In genomic region chr20:42887281-42887680, GRCh38 we compare ENCODE assay signal across 27 cellular contexts.
"Had no signal": no experiment of that assay in that cellular context is flagged by ENCODE, and none has a peak within 500 bp of the region (broad histone marks: within the 10 kb centered on the region; RNA-seq: fewer than 3 reads in every experiment).

No MANE protein-coding gene starts in this region.

- H3K4me3 Mint-ChIP-seq: stimulated activated memory B cell treated with anti-CD40 and anti-IgM and Interleukin-4, amounts not matched to agents 10 μg/mL and 1 μg/mL and 100 μg/mL, for 72 hours; stimulated activated naive B cell treated with anti-CD40 and anti-IgM and Interleukin-4, amounts not matched to agents 10 μg/mL and 1 μg/mL and 100 μg/mL, for 72 hours; stimulated activated naive CD8-positive, alpha-beta T cell treated with anti-CD3 and anti-CD28 coated beads, Interleukin-15, amount 100 ng/mL, for 72 hours; stimulated activated naive CD8-positive, alpha-beta T cell treated with anti-CD3 and anti-CD28 coated beads, Interleukin-15, Interleukin-2, amounts not matched to agents 100 ng/mL and 50 ng/mL, for 24 hours; type B pancreatic cell had no signal

- H3K4me1 Mint-ChIP-seq: stimulated activated memory B cell treated with anti-CD40 and anti-IgM and Interleukin-4, amounts not matched to agents 10 μg/mL and 1 μg/mL and 100 μg/mL, for 72 hours; stimulated activated naive B cell treated with anti-CD40 and anti-IgM and Interleukin-4, amounts not matched to agents 10 μg/mL and 1 μg/mL and 100 μg/mL, for 72 hours; stimulated activated naive CD8-positive, alpha-beta T cell treated with anti-CD3 and anti-CD28 coated beads, Interleukin-15, amount 100 ng/mL, for 72 hours had no signal

- DNase-seq: stimulated activated CD4-positive, alpha-beta T cell treated with anti-CD3 and anti-CD28 coated beads, Interleukin-2, amount 100 ng/mL, for 48 hours; stimulated activated CD4-positive, alpha-beta T cell treated with anti-CD3 and anti-CD28 coated beads, Interleukin-4, amount 100 ng/mL, for 1 hour; stimulated activated CD4-positive, alpha-beta T cell treated with anti-CD3 and anti-CD28 coated beads, Interleukin-4, amount 100 ng/mL, for 24 hours; stimulated activated CD4-positive, alpha-beta T cell treated with anti-CD3 and anti-CD28 coated beads, Interleukin-4, amount 100 ng/mL, for 4 hours; stimulated activated CD8-positive, alpha-beta memory T cell treated with anti-CD3 and anti-CD28 coated beads, Interleukin-4, amount 100 ng/mL, for 48 hours; stimulated activated naive B cell treated with anti-CD40 and anti-IgM and Interleukin-4, amounts not matched to agents 10 μg/mL and 1 μg/mL and 100 μg/mL, for 72 hours; stimulated activated naive CD4-positive, alpha-beta T cell; stimulated activated naive CD4-positive, alpha-beta T cell treated with Interleukin-2 at 50 U/mL for 16 hours; stimulated activated naive CD8-positive, alpha-beta T cell treated with anti-CD3 and anti-CD28 coated beads, Interleukin-15, amount 100 ng/mL, for 72 hours; stimulated activated naive CD8-positive, alpha-beta T cell treated with anti-CD3 and anti-CD28 coated beads, Interleukin-15, Interleukin-2, amounts not matched to agents 100 U/mL and 50 U/mL, for 24 hours; stomach; substantia nigra; testis; thyroid gland; tibial artery; transverse colon; trophoblast cell; upper lobe of left lung; upper lobe of right lung; uterus had no signal

- H3K27me3 ChIP-seq: stomach, suprapubic skin, testis, thyroid gland, tibial artery, tibial nerve, transverse colon, upper lobe of left lung, upper lobe of right lung, uterus, vagina had no signal

- H3K27ac Mint-ChIP-seq: stimulated activated memory B cell treated with anti-CD40 and anti-IgM and Interleukin-4, amounts not matched to agents 10 μg/mL and 1 μg/mL and 100 μg/mL, for 72 hours; stimulated activated naive B cell treated with anti-CD40 and anti-IgM and Interleukin-4, amounts not matched to agents 10 μg/mL and 1 μg/mL and 100 μg/mL, for 72 hours; stimulated activated naive CD8-positive, alpha-beta T cell treated with anti-CD3 and anti-CD28 coated beads, Interleukin-15, amount 100 ng/mL, for 72 hours; stimulated activated naive CD8-positive, alpha-beta T cell treated with anti-CD3 and anti-CD28 coated beads, Interleukin-15, Interleukin-2, amounts not matched to agents 100 ng/mL and 50 ng/mL, for 24 hours; type B pancreatic cell had no signal

- H3K4me1 ChIP-seq: stomach, suprapubic skin, testis, thyroid gland, tibial artery, tibial nerve, transverse colon, upper lobe of left lung, upper lobe of right lung, uterus, vagina had no signal

- H3K27me3 Mint-ChIP-seq: stimulated activated memory B cell treated with anti-CD40 and anti-IgM and Interleukin-4, amounts not matched to agents 10 μg/mL and 1 μg/mL and 100 μg/mL, for 72 hours; stimulated activated naive B cell treated with anti-CD40 and anti-IgM and Interleukin-4, amounts not matched to agents 10 μg/mL and 1 μg/mL and 100 μg/mL, for 72 hours; stimulated activated naive CD8-positive, alpha-beta T cell treated with anti-CD3 and anti-CD28 coated beads, Interleukin-15, amount 100 ng/mL, for 72 hours; stimulated activated naive CD8-positive, alpha-beta T cell treated with anti-CD3 and anti-CD28 coated beads, Interleukin-15, Interleukin-2, amounts not matched to agents 100 ng/mL and 50 ng/mL, for 24 hours; type B pancreatic cell had no signal

- ATAC-seq: stimulated activated memory B cell treated with anti-CD40 and anti-IgM and Interleukin-4, amounts not matched to agents 10 μg/mL and 1 μg/mL and 100 μg/mL, for 72 hours; stimulated activated naive B cell treated with anti-CD40 and anti-IgM and Interleukin-4, amounts not matched to agents 10 μg/mL and 1 μg/mL and 100 μg/mL, for 72 hours; stimulated activated naive CD8-positive, alpha-beta T cell treated with anti-CD3 and anti-CD28 coated beads, Interleukin-15, amount 100 ng/mL, for 72 hours; stimulated activated naive CD8-positive, alpha-beta T cell treated with anti-CD3 and anti-CD28 coated beads, Interleukin-15, Interleukin-2, amounts not matched to agents 100 U/mL and 50 U/mL, for 24 hours; upper lobe of right lung had no signal

- H3K9me3 Mint-ChIP-seq: type B pancreatic cell had no signal

- H3K36me3 ChIP-seq: stomach, suprapubic skin, thoracic aorta, thyroid gland, tibial artery, tibial nerve, transverse colon, upper lobe of left lung, upper lobe of right lung, uterus, vagina had no signal

- H3K36me3 Mint-ChIP-seq: stimulated activated memory B cell treated with anti-CD40 and anti-IgM and Interleukin-4, amounts not matched to agents 10 μg/mL and 1 μg/mL and 100 μg/mL, for 72 hours; stimulated activated naive B cell treated with anti-CD40 and anti-IgM and Interleukin-4, amounts not matched to agents 10 μg/mL and 1 μg/mL and 100 μg/mL, for 72 hours; type B pancreatic cell had no signal

- H3K9me3 ChIP-seq: suprapubic skin, testis, thoracic aorta, thyroid gland, tibial artery, transverse colon, upper lobe of left lung, upper lobe of right lung, uterus, vagina had no signal

- H3K27ac ChIP-seq: stomach, suprapubic skin, testis, thoracic aorta, thyroid gland, tibial artery, tibial nerve, transverse colon, upper lobe of left lung, upper lobe of right lung, uterus, vagina had no signal

- H3K4me3 ChIP-seq: stomach, suprapubic skin, testis, thoracic aorta, thyroid gland, tibial artery, tibial nerve, transverse colon, upper lobe of left lung, upper lobe of right lung, uterus, vagina had no signal
